In genomic region chr1:86706018-86706417, GRCh38 we compare ENCODE assay signal across 8 cellular contexts. TPM values are rescaled to one million over a fixed set of nuclear protein-coding genes. Genes with fewer than 3 reads are reported as not detected.
DNase-seq lines count a peak whose midpoint lies in the region; ATAC-seq, FAIRE-seq and TF ChIP-seq lines count a peak whose summit lies in the region.

No MANE protein-coding gene starts in this region.

- H3K4me2 ChIP-seq in GM12878 (ENCODE audit: control insufficient read depth, insufficient read depth) (peak overlapping the region; percentile 83), mesenchymal stem cell (ENCODE audit: low read length, poor library complexity, severe bottlenecking) (peak overlapping the region; percentile 56)

- H3K9ac ChIP-seq in GM12878 (ENCODE audit: control insufficient read depth, insufficient read depth, low read length) (peak overlapping the region; percentile 95), mesenchymal stem cell (ENCODE audit: low read length) (peak overlapping the region; percentile 95)

- DNase-seq in heart right ventricle (no peak), Right ventricle myocardium superior (no peak), GM12878 (ENCODE audit: low read depth, low spot score) (no peak), mesenchymal stem cell (peak; percentile 22), aorta (no peak), AG20443 (ENCODE audit: low spot score) (no peak), cerebellum (ENCODE audit: low spot score) (no peak)

- H3K36me3 ChIP-seq in heart right ventricle (peaks cover 0 to 4% (median 0%) of the 10 kb centered on the region in 9 donors), GM12878 (ENCODE audit: control insufficient read depth in 2 of 2, insufficient read depth in 2 of 2, low read length in 1 of 2) (no peaks in the 10 kb centered on the region), mesenchymal stem cell (ENCODE audit: control insufficient read depth in 1 of 2, insufficient read depth in 2 of 2, low read depth in 1 of 2, low read length in 2 of 2) (peaks cover 0 to 12% of the 10 kb centered on the region in 2 experiments), aorta (ENCODE audit: control insufficient read depth in 1 of 2, insufficient read depth in 2 of 2, low read length in 1 of 2) (no peaks in the 10 kb centered on the region)

- SMC1A ChIA-PET in GM12878 (lab: Charles Lee; ENCODE audit: uncharacterized antibody, unreplicated experiment) = interaction anchor here (0.7 to 8.4 kb wide), 15 partner anchors 10 to 379 kb away, joined by 3 to 52 read pairs (median 4); partner anchors contain the start of genes HS2ST1 and SELENOF

- H3K79me2 ChIP-seq in GM12878 (ENCODE audit: control insufficient read depth, insufficient read depth, low read length) = peaks cover 61% of the 10 kb centered on the region

- TF ChIP-seq CTCF in heart right ventricle (IDR thresholded peaks at IDR 0.05) = no peak
- TF ChIP-seq CTCF in GM12878 (IDR thresholded peaks at IDR 0.05 in 2 of 3, conservative IDR thresholded peaks at IDR 0.05 in 1 of 3; ENCODE audit: control insufficient read depth in 2 of 3, extremely low read depth in 1 of 3, insufficient read depth in 1 of 3, low read depth in 3 of 3, low read length in 3 of 3) = no peak

- no peak overlapping the region for H3K18ac ChIP-seq in mesenchymal stem cell (ENCODE audit: low read depth in 1 of 2, low read length in 2 of 2)

- no peak overlapping the region for H2BK120ac ChIP-seq in mesenchymal stem cell (ENCODE audit: low read depth, low read length)

- TF ChIP-seq EP300 in GM12878 (IDR thresholded peaks at IDR 0.05; ENCODE audit: borderline replicate concordance in 1 of 2, control insufficient read depth in 1 of 2, low read depth in 2 of 2, low read length in 2 of 2) = no peak

- BruUV-seq in GM12878 (replicated peaks; lab: Mats Ljungman, UMichigan) = no TSS peak

- no peak for TF ChIP-seq RAD21 in GM12878 (IDR thresholded peaks at IDR 0.05; ENCODE audit: insufficient read depth, low read depth, low read length)

- 3 to 5% methylated on average over 1 of the region's 1 CpG for WGBS in heart right ventricle, 2 donors
- 46% methylated on average over 1 of the region's 1 CpG for WGBS in GM12878 (ENCODE audit: insufficient coverage, insufficient replicate concordance, low lambda C conversion rate, missing lambda C conversion rate)
- WGBS in mesenchymal stem cell = no CpG with 5 or more reads among the region's 1 CpG
- WGBS in aorta, 2 donors = 0 to 1% methylated on average over 1 of the region's 1 CpG

- no peak overlapping the region for H3K23ac ChIP-seq in mesenchymal stem cell (ENCODE audit: low read length in 2 of 2)

- H3K27me3 ChIP-seq in heart right ventricle (no peaks in the 10 kb centered on the region), GM12878 (replicated peaks in 1 of 2; ENCODE audit: control insufficient read depth in 2 of 2, insufficient read depth in 2 of 2, low read length in 1 of 2) (no peaks in the 10 kb centered on the region), mesenchymal stem cell (ENCODE audit: control insufficient read depth in 1 of 2, insufficient read depth in 1 of 2, low read length in 2 of 2) (no peaks in the 10 kb centered on the region), aorta (ENCODE audit: control insufficient read depth in 1 of 2, insufficient read depth in 2 of 2, low read length in 1 of 2) (no peaks in the 10 kb centered on the region)

- ATAC-seq in heart right ventricle (no peak), Right ventricle myocardium superior (ENCODE audit: poor library complexity) (no peak), GM12878 (no peak), aorta (ENCODE audit: low FRiP score) (no peak), HG03159 (IDR thresholded peaks at IDR 0.05; ENCODE audit: unreplicated experiment) (no peak)

- no peak overlapping the region for H2BK12ac ChIP-seq in mesenchymal stem cell (ENCODE audit: low read length in 2 of 2)

- peak overlapping the region; percentile 94 to 100 (median 99) for H3K27ac ChIP-seq in heart right ventricle
- peak overlapping the region; percentile 94 for H3K27ac ChIP-seq in GM12878 (ENCODE audit: control insufficient read depth, insufficient read depth)
- H3K27ac ChIP-seq in mesenchymal stem cell (ENCODE audit: low read length, poor library complexity, severe bottlenecking) = peak overlapping the region; percentile 88
- H3K27ac ChIP-seq in aorta (ENCODE audit: low read depth in 1 of 2, low read length in 2 of 2) = no peak overlapping the region

- in situ Hi-C loops in GM12878 (cut with MboI) = loop anchor here (10.0 kb wide), 1 partner anchor 321 kb away; no protein-coding TSS in a partner anchor

- no peaks in the 10 kb centered on the region for H3K79me1 ChIP-seq in mesenchymal stem cell (replicated peaks; ENCODE audit: low read length, poor library complexity, severe bottlenecking)

- H2BK5ac ChIP-seq in mesenchymal stem cell (ENCODE audit: low read depth, low read length, poor library complexity, severe bottlenecking) = peak overlapping the region; percentile 19

- POLR2A ChIA-PET in GM12878 (lab: Charles Lee) = interaction anchor here (6.3 kb wide), 1 partner anchor 11 kb away, joined by 45 read pairs; no protein-coding TSS in a partner anchor

- no peak for TF ChIP-seq POLR2A in GM12878 (IDR thresholded peaks at IDR 0.05; ENCODE audit: low read depth, low read length)

- H2AFZ ChIP-seq in GM12878 (ENCODE audit: control insufficient read depth, low read depth, low read length) = no peak overlapping the region
- no peak overlapping the region for H2AFZ ChIP-seq in mesenchymal stem cell (ENCODE audit: low read depth, low read length)

- no peak overlapping the region for H2BK15ac ChIP-seq in mesenchymal stem cell (ENCODE audit: low read depth, poor library complexity, severe bottlenecking)

- no peak overlapping the region for H2AK5ac ChIP-seq in mesenchymal stem cell (ENCODE audit: low read length, severe bottlenecking)

- CTCF ChIA-PET in GM12878 (lab: Yijun Ruan, JAX) = interaction anchor here (1.0 to 7.2 kb wide), 10 partner anchors 11 to 425 kb away, joined by 3 to 87 read pairs (median 8); no protein-coding TSS in a partner anchor

- H3K4me3 ChIP-seq in heart right ventricle (peak overlapping the region; percentile 72 to 98 (median 88)), GM12878 (peak overlapping the region; percentile 93), mesenchymal stem cell (ENCODE audit: insufficient read depth in 1 of 2, low read depth in 1 of 2, low read length in 2 of 2) (peak overlapping the region in 1 of 2 experiments; percentile 85), aorta (ENCODE audit: low read length in 2 of 2) (peak overlapping the region; percentile 74 to 88)

- RAD21 ChIA-PET in GM12878 (lab: Charles Lee; ENCODE audit: unreplicated experiment) = interaction anchor here (1.2 to 4.1 kb wide), 5 partner anchors 9 to 377 kb away, joined by 3 to 31 read pairs (median 7); no protein-coding TSS in a partner anchor

- no peak for FAIRE-seq in GM12878 (lab: Jason Lieb, UNC)

- H4K91ac ChIP-seq in mesenchymal stem cell (ENCODE audit: low read length) = no peak overlapping the region

- H3K4me1 ChIP-seq in heart right ventricle (peaks cover 4 to 65% (median 62%) of the 10 kb centered on the region in 9 donors), GM12878 (ENCODE audit: control insufficient read depth, insufficient read depth, low read length) (no peaks in the 10 kb centered on the region), mesenchymal stem cell (ENCODE audit: control insufficient read depth, insufficient read depth, low read depth, low read length) (peaks cover 1% of the 10 kb centered on the region), aorta (ENCODE audit: control insufficient read depth in 1 of 2, insufficient read depth in 2 of 2, low read length in 2 of 2) (peaks cover 2 to 4% of the 10 kb centered on the region in 2 donors)

- no peaks in the 10 kb centered on the region for H4K20me1 ChIP-seq in GM12878 (ENCODE audit: control insufficient read depth, insufficient read depth)

- H3K14ac ChIP-seq in mesenchymal stem cell (ENCODE audit: low read length in 2 of 2) = no peak overlapping the region

- H3K9me3 ChIP-seq in heart right ventricle (no peaks in the 10 kb centered on the region), GM12878 (replicated peaks; ENCODE audit: control insufficient read depth, insufficient read depth, low read length) (no peaks in the 10 kb centered on the region), mesenchymal stem cell (ENCODE audit: control insufficient read depth, low read length) (no peaks in the 10 kb centered on the region), aorta (ENCODE audit: control insufficient read depth, low read length) (no peaks in the 10 kb centered on the region)

- intact Hi-C loops in heart right ventricle (cut with DNase I) (loop anchor here in 6 of 10 donors (10.0 kb wide), 4 partner anchors 201 to 379 kb away; partner anchors contain the start of genes HS2ST1 (in 3 of the 6) and SELENOF (in 3 of the 6)), Right ventricle myocardium superior (cut with DNase I) (no loop called here), GM12878 (cut with micrococcal nuclease; ENCODE audit: unreplicated experiment) (loop anchor here (5.0 to 10.0 kb wide), 3 partner anchors 206 to 629 kb away; partner anchors contain the start of genes HS2ST1 and SELENOF), aorta (cut with DNase I) (loop anchor here (5.0 to 10.0 kb wide), 5 partner anchors 36 to 311 kb away; partner anchors contain the start of genes HS2ST1 (in 1 of the 2), ODF2L (in 1 of the 2) and SELENOF (in 1 of the 2))

- H4K8ac ChIP-seq in mesenchymal stem cell (ENCODE audit: low read length) = no peak overlapping the region

- no peak overlapping the region for H3K4ac ChIP-seq in mesenchymal stem cell (ENCODE audit: low read depth in 1 of 2, low read length in 2 of 2)

RNA-seq across cellular contexts. Expression of gene SH3GLB1, which starts 1.6 kb away (rescaled TPM):
- 100 to 1,000 TPM; 101 to 160 (median 126) TPM for total RNA-seq in heart right ventricle
- 10 to 100 TPM; 20.4 to 53.7 TPM for polyA plus RNA-seq in heart right ventricle
- 120 TPM for total RNA-seq in Right ventricle myocardium superior
- 37.4 and 40.3 TPM in 2 replicates for total RNA-seq in GM12878 (2013; cell fraction: nucleolus; rRNA removed)
- 18.0 and 22.5 TPM in 2 replicates for total RNA-seq in GM12878 (2014; rRNA removed)
- total RNA-seq in GM12878 (2014; rRNA removed; fragmentation: Illumina TruSeq; extraction: Trizol) = 38.0 and 38.2 TPM in 2 replicates
- total RNA-seq in GM12878 (2021) = 44.5 and 45.6 TPM in 2 replicates
- polyA plus RNA-seq in GM12878 (2011; ENCODE audit: low read depth) = 11.3 TPM
- 34.7 and 45.3 TPM in 2 replicates for polyA plus RNA-seq in GM12878 (2011; rRNA removed)
- 16.0 and 17.5 TPM in 2 replicates for polyA plus RNA-seq in GM12878 (2011; cell fraction: cytosol; rRNA removed)
- polyA plus RNA-seq in GM12878 (2011; cell fraction: nucleus; rRNA removed) = 13.4 and 14.5 TPM in 2 replicates
- 32.4 and 39.7 TPM in 2 replicates for polyA plus RNA-seq in GM12878 (2012)
- 49.9 and 57.3 TPM in 2 replicates for polyA plus RNA-seq in GM12878 (2014; fragmentation: Illumina TruSeq; extraction: Trizol)
- 10 to 100 TPM; 19.8 to 20.2 TPM for polyA plus RNA-seq in GM12878 (2014; fragmentation: Nextera tagmentation; extraction: Ambion mirVana)
- polyA plus RNA-seq in GM12878 (2014; rRNA removed) = 28.6 and 33.4 TPM in 2 replicates
- polyA plus RNA-seq in GM12878 (2016; fragmentation: Nextera tagmentation; extraction: Ambion mirVana) = 10 to 100 TPM; 57.2 to 59.0 TPM
- polyA minus RNA-seq in GM12878 (2011; rRNA and poly(A)+ RNA removed) = 20.3 and 30.5 TPM in 2 replicates
- 8.0 and 16.7 TPM in 2 replicates for polyA minus RNA-seq in GM12878 (2011; cell fraction: cytosol; rRNA and poly(A)+ RNA removed)
- polyA minus RNA-seq in GM12878 (2011; cell fraction: nucleus; rRNA and poly(A)+ RNA removed) = 7.9 and 11.7 TPM in 2 replicates
- 53.5 TPM for polyA plus RNA-seq in mesenchymal stem cell (2013, experiment 1 of 2)
- 57.0 TPM for polyA plus RNA-seq in mesenchymal stem cell (2013, experiment 2 of 2)
- 100 to 1,000 TPM in 1 of 2 donors, 10 to 100 TPM in 1; 92.4 to 103 TPM for total RNA-seq in aorta
- 10 to 100 TPM; 26.4 to 38.3 TPM for polyA plus RNA-seq in aorta
- 116 TPM for total RNA-seq in cerebellum

Comparison
In these comparisons a context has a peak if more than half of its experiments do, and no peak if none do; other contexts are left out.
1. H3K27ac ChIP-seq: peak in heart right ventricle (10 of 10), GM12878 (single experiment) and mesenchymal stem cell (single experiment); none in aorta (0 of 2).